Comparison of ENCODE assay signal across 10 cellular contexts in genomic region chr12:26112703-26113147, GRCh38. TPM values are rescaled to one million over a fixed set of nuclear protein-coding genes. Genes with fewer than 3 reads are reported as not detected.
DNase-seq lines count a peak whose midpoint lies in the region; ATAC-seq and TF ChIP-seq lines count a peak whose summit lies in the region.
"Had no signal": no experiment of that assay in that cellular context is flagged by ENCODE, and none has a peak within 500 bp of the region (broad histone marks: within the 10 kb centered on the region; RNA-seq: fewer than 3 reads in every experiment).

No MANE protein-coding gene starts in this region.

- TF ChIP-seq CTCF in fibroblast of villous mesenchyme (IDR thresholded peaks at IDR 0.05; ENCODE audit: insufficient read depth, low read depth, low read length): no peak

- H3K36me3 ChIP-seq in subcutaneous abdominal adipose tissue (ENCODE audit: control insufficient read depth in 5 of 5, insufficient read depth in 5 of 5, low read length in 5 of 5): no peaks in the 10 kb centered on the region
- H3K36me3 ChIP-seq: upper lobe of right lung had no signal

- H3K9me3 Mint-ChIP-seq in activated CD4-positive, alpha-beta T cell treated with anti-CD3 and anti-CD28 coated beads, Interleukin-2, amount 10 ng/mL, durations not matched to agents 24 days and 14 days: no peaks in the 10 kb centered on the region

- H3K27ac Mint-ChIP-seq in activated CD4-positive, alpha-beta T cell treated with anti-CD3 and anti-CD28 coated beads, Interleukin-2, amount 10 ng/mL, durations not matched to agents 24 days and 14 days: no peak overlapping the region

- H3K9ac ChIP-seq in subcutaneous abdominal adipose tissue (ENCODE audit: low read length in 5 of 5): peak overlapping the region in 1 of 5 donors; percentile 77

- no peak overlapping the region for H3K4me3 ChIP-seq in fibroblast of villous mesenchyme (ENCODE audit: low read depth, low read length)
- no peak overlapping the region for H3K4me3 ChIP-seq in subcutaneous abdominal adipose tissue (ENCODE audit: low read depth in 1 of 5, low read length in 5 of 5)

- no peaks in the 10 kb centered on the region for H3K9me3 ChIP-seq in subcutaneous abdominal adipose tissue (ENCODE audit: control insufficient read depth in 5 of 5, low read length in 5 of 5)
- H3K9me3 ChIP-seq: upper lobe of right lung had no signal

- H3K4me1 Mint-ChIP-seq in activated CD4-positive, alpha-beta T cell treated with anti-CD3 and anti-CD28 coated beads, Interleukin-2, amount 10 ng/mL, durations not matched to agents 24 days and 14 days: peaks cover 6% of the 10 kb centered on the region

- H3K36me3 Mint-ChIP-seq in activated CD4-positive, alpha-beta T cell treated with anti-CD3 and anti-CD28 coated beads, Interleukin-2, amount 10 ng/mL, durations not matched to agents 24 days and 14 days (ENCODE audit: low read depth): no peaks in the 10 kb centered on the region

- ATAC-seq in HG03139 (IDR thresholded peaks at IDR 0.05; ENCODE audit: unreplicated experiment): no peak

- no peak for DNase-seq in activated CD4-positive, alpha-beta T cell treated with anti-CD3 and anti-CD28 coated beads, Interleukin-2, amount 10 ng/mL, durations not matched to agents 24 days and 14 days
- no peak for DNase-seq in activated CD4-positive, alpha-beta T cell treated with anti-CD3 and anti-CD28 coated beads for 4 hours
- DNase-seq in NCI-H2196 treated with DMSO at 0.1 percent for 48 hours (lab: John Stamatoyannopoulos, UW; ENCODE audit: unreplicated experiment): peak; percentile 58
- peak; percentile 19 for DNase-seq in fibroblast of villous mesenchyme (ENCODE audit: low read depth)
- no peak for DNase-seq in erythroblast (lab: John Stamatoyannopoulos, UW)
- no peak for DNase-seq in NCI-H187 (lab: John Stamatoyannopoulos, UW)
- DNase-seq: stimulated activated CD4-positive, alpha-beta T cell treated with anti-CD3 and anti-CD28 coated beads, Interleukin-15, amount 100 ng/mL, for 24 hours; upper lobe of right lung had no signal

- H3K4me3 Mint-ChIP-seq in activated CD4-positive, alpha-beta T cell treated with anti-CD3 and anti-CD28 coated beads, Interleukin-2, amount 10 ng/mL, durations not matched to agents 24 days and 14 days: peak overlapping the region; percentile 16

- intact Hi-C loops in activated CD4-positive, alpha-beta T cell treated with anti-CD3 and anti-CD28 coated beads, Interleukin-2, amount 10 ng/mL, durations not matched to agents 24 days and 14 days (cut with micrococcal nuclease): loop anchor here (10.0 kb wide), 1 partner anchor 412 kb away; no protein-coding TSS in a partner anchor

- no peak for TF ChIP-seq POLR2A in erythroblast (IDR thresholded peaks at IDR 0.05; ENCODE audit: low read length)

- peaks cover 0 to 2% (median 0%) of the 10 kb centered on the region in 5 donors for H3K27me3 ChIP-seq in subcutaneous abdominal adipose tissue (ENCODE audit: control insufficient read depth in 5 of 5, insufficient read depth in 4 of 5, low read length in 5 of 5)
- H3K27me3 ChIP-seq: upper lobe of right lung had no signal

- peaks cover 8 to 56% (median 51%) of the 10 kb centered on the region in 5 donors for H3K4me1 ChIP-seq in subcutaneous abdominal adipose tissue (ENCODE audit: control insufficient read depth in 5 of 5, insufficient read depth in 5 of 5, low read length in 5 of 5)

- H3K27me3 Mint-ChIP-seq in activated CD4-positive, alpha-beta T cell treated with anti-CD3 and anti-CD28 coated beads, Interleukin-2, amount 10 ng/mL, durations not matched to agents 24 days and 14 days: peaks cover 79% of the 10 kb centered on the region

- peak overlapping the region; percentile 94 for H3K27ac ChIP-seq in subcutaneous abdominal adipose tissue (ENCODE audit: low read depth, low read length)

RNA-seq across cellular contexts. Expression of gene BHLHE41, which starts 12.1 kb away (rescaled TPM):
- total RNA-seq in activated CD4-positive, alpha-beta T cell treated with anti-CD3 and anti-CD28 coated beads, Interleukin-2, amount 10 ng/mL, durations not matched to agents 24 days and 14 days: not detected in 2 replicates
- total RNA-seq in fibroblast of villous mesenchyme: 6.8 and 8.2 TPM in 2 replicates

Comparison
In these comparisons a context has a peak if more than half of its experiments do, and no peak if none do; other contexts are left out.
1. DNase-seq: peak in NCI-H2196 treated with DMSO at 0.1 percent for 48 hours (single experiment) and fibroblast of villous mesenchyme (single experiment); none in activated CD4-positive, alpha-beta T cell treated with anti-CD3 and anti-CD28 coated beads, Interleukin-2, amount 10 ng/mL, durations not matched to agents 24 days and 14 days (single experiment), activated CD4-positive, alpha-beta T cell treated with anti-CD3 and anti-CD28 coated beads for 4 hours (0 of 2), erythroblast (0 of 2) and NCI-H187 (0 of 2).